Comparison of ENCODE assay signal across 14 cellular contexts in the genomic region with DNA sequence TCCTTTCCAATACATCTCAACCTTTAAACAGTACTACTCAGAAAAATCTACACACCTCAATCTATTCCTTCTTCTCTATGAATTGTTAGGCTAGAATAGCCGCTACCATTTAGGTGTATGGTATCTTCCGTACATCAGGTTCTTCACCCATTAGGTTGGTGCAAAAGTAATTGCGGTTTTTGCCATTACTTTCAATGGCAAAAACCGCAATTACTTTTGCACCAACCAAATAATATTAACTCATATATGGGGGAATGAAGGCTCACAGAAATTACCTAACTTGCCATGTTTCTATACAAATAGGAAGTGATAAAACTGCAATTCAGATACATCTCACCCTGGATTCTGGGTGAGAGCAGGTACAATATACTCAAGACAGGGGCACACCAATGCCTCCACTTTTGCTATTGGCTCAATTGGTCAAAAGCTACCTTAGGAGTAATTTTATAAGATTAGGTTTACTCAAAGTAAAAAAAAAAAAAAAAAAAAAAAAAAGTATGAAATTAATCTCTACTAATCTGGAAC. TPM values are rescaled to one million over a fixed set of nuclear protein-coding genes. Genes with fewer than 3 reads are reported as not detected.
DNase-seq lines count a peak whose midpoint lies in the region; ATAC-seq and TF ChIP-seq lines count a peak whose summit lies in the region.
"Had no signal": no experiment of that assay in that cellular context is flagged by ENCODE, and none has a peak within 500 bp of the region (broad histone marks: within the 10 kb centered on the region; RNA-seq: fewer than 3 reads in every experiment).

No MANE protein-coding gene starts in this region.

- CTCF ChIA-PET in PC-3 (lab: Charles Lee) = interaction anchor here (0.6 kb wide), 1 partner anchor 62 kb away, joined by 3 read pairs; no protein-coding TSS in a partner anchor

- H3K27ac Mint-ChIP-seq in activated naive CD4-positive, alpha-beta T cell treated with anti-CD3 and anti-CD28 coated beads, Interleukin-2, amount 50 U/mL, for 24 hours = peak overlapping the region; percentile 96
- peak overlapping the region; percentile 86 for H3K27ac Mint-ChIP-seq in central memory CD8-positive, alpha-beta T cell (ENCODE audit: low read depth)
- H3K27ac Mint-ChIP-seq in endodermal cell = no peak overlapping the region
- H3K27ac Mint-ChIP-seq: mesothelial cell of epicardium had no signal

- no peaks in the 10 kb centered on the region for H3K36me3 Mint-ChIP-seq in activated naive CD4-positive, alpha-beta T cell treated with anti-CD3 and anti-CD28 coated beads, Interleukin-2, amount 50 U/mL, for 24 hours
- H3K36me3 Mint-ChIP-seq in central memory CD8-positive, alpha-beta T cell (ENCODE audit: insufficient read depth) = peaks cover 9% of the 10 kb centered on the region
- H3K36me3 Mint-ChIP-seq in endodermal cell (ENCODE audit: low read depth) = no peaks in the 10 kb centered on the region
- H3K36me3 Mint-ChIP-seq: mesothelial cell of epicardium had no signal

- H3F3A ChIP-seq in PC-3 (ENCODE audit: low read length, unreplicated experiment) = peaks cover 6% of the 10 kb centered on the region

- no peak for TF ChIP-seq EP300 in transverse colon (IDR thresholded peaks at IDR 0.05; ENCODE audit: low read depth)

- WGBS in transverse colon (ENCODE audit: low coverage in 1 of 2), 2 donors = 90 to 92% methylated on average over 2 to 4 of the region's 4 CpGs
- WGBS in endodermal cell (ENCODE audit: insufficient coverage in 1 of 2, insufficient read length in 1 of 2), 2 experiments = 95 to 100% methylated on average over 1 to 4 of the region's 4 CpGs

- no peak for TF ChIP-seq CTCF in PC-3 (conservative IDR thresholded peaks at IDR 0.05; ENCODE audit: low read depth, low read length)
- TF ChIP-seq CTCF in transverse colon (IDR thresholded peaks at IDR 0.05) = no peak
- TF ChIP-seq CTCF in endodermal cell (conservative IDR thresholded peaks at IDR 0.05) = no peak
- TF ChIP-seq CTCF in GM13977 (IDR thresholded peaks at IDR 0.05; ENCODE audit: extremely low read depth, insufficient read depth, missing control alignments) = no peak

- POLR2A ChIA-PET in PC-3 (lab: Charles Lee; ENCODE audit: unreplicated experiment) = no interaction called here

- H3K9me3 Mint-ChIP-seq in activated naive CD4-positive, alpha-beta T cell treated with anti-CD3 and anti-CD28 coated beads, Interleukin-2, amount 50 U/mL, for 24 hours = no peaks in the 10 kb centered on the region
- H3K9me3 Mint-ChIP-seq in central memory CD8-positive, alpha-beta T cell = no peaks in the 10 kb centered on the region
- no peaks in the 10 kb centered on the region for H3K9me3 Mint-ChIP-seq in endodermal cell
- H3K9me3 Mint-ChIP-seq: mesothelial cell of epicardium had no signal

- in situ Hi-C loops in transverse colon (cut with MboI; ENCODE audit: low pct_ligation_motif_present in 1 of 4, low pct_unique_long_range_greater_than_20kb in 1 of 4, low sequenced_read_pairs in 3 of 4) (loop anchor here in 3 of 4 donors (25.0 kb wide), 2 partner anchors 135 to 260 kb away; no protein-coding TSS in a partner anchor), GM13977 (cut with MboI; ENCODE audit: low pct_unique_long_range_greater_than_20kb, low sequenced_read_pairs, unreplicated experiment) (no loop called here)

- H3K27me3 ChIP-seq in PC-3 (ENCODE audit: low read length) (no peaks in the 10 kb centered on the region), transverse colon (no peaks in the 10 kb centered on the region), endodermal cell (ENCODE audit: control insufficient read depth, insufficient read depth, low read length, poor library complexity, severe bottlenecking) (no peaks in the 10 kb centered on the region)
- H3K27me3 ChIP-seq: ovary had no signal

- H3K36me3 ChIP-seq in PC-3 (ENCODE audit: low read depth, low read length) (no peaks in the 10 kb centered on the region), transverse colon (no peaks in the 10 kb centered on the region), endodermal cell (ENCODE audit: control insufficient read depth, insufficient read depth, low read length) (no peaks in the 10 kb centered on the region)
- H3K36me3 ChIP-seq: ovary, thoracic aorta had no signal

- H3K27me3 Mint-ChIP-seq in activated naive CD4-positive, alpha-beta T cell treated with anti-CD3 and anti-CD28 coated beads, Interleukin-2, amount 50 U/mL, for 24 hours = no peaks in the 10 kb centered on the region
- H3K27me3 Mint-ChIP-seq in central memory CD8-positive, alpha-beta T cell = no peaks in the 10 kb centered on the region
- no peaks in the 10 kb centered on the region for H3K27me3 Mint-ChIP-seq in endodermal cell (ENCODE audit: insufficient read depth)

- H3K9me2 ChIP-seq in PC-3 (replicated peaks; ENCODE audit: low read length) = no peaks in the 10 kb centered on the region

- H3K9me3 ChIP-seq in PC-3 (ENCODE audit: low read length) = no peaks in the 10 kb centered on the region
- H3K9me3 ChIP-seq in transverse colon = no peaks in the 10 kb centered on the region
- no peaks in the 10 kb centered on the region for H3K9me3 ChIP-seq in endodermal cell (ENCODE audit: control insufficient read depth, low read length)
- H3K9me3 ChIP-seq: ovary, thoracic aorta had no signal

- DNase-seq in activated naive CD4-positive, alpha-beta T cell treated with anti-CD3 and anti-CD28 coated beads, Interleukin-2, amount 50 U/mL, for 16 hours = no peak
- DNase-seq in PC-3 (no peak), transverse colon (no peak), endodermal cell (no peak), GM13977 (ENCODE audit: low spot score) (no peak)
- DNase-seq in central memory CD8-positive, alpha-beta T cell (ENCODE audit: low spot score in 2 of 2) = no peak
- DNase-seq: DMS79 treated with DMSO at 0.1 percent for 48 hours, NCI-H2171 had no signal

- peak overlapping the region; percentile 76 for H3K4me3 Mint-ChIP-seq in activated naive CD4-positive, alpha-beta T cell treated with anti-CD3 and anti-CD28 coated beads, Interleukin-2, amount 50 U/mL, for 24 hours
- H3K4me3 Mint-ChIP-seq in central memory CD8-positive, alpha-beta T cell = no peak overlapping the region
- H3K4me3 Mint-ChIP-seq in endodermal cell = no peak overlapping the region
- H3K4me3 Mint-ChIP-seq: mesothelial cell of epicardium had no signal

- H3K27ac ChIP-seq in PC-3 (ENCODE audit: low read length) (peak overlapping the region; percentile 92; the same call in 1 of the 2 replicates), transverse colon (peak overlapping the region; percentile 23 to 68 (median 38)), endodermal cell (ENCODE audit: low read depth, low read length) (no peak overlapping the region)
- H3K27ac ChIP-seq: SK-N-MC, thoracic aorta had no signal

- H3K79me2 ChIP-seq in PC-3 (ENCODE audit: low read length) = no peaks in the 10 kb centered on the region

- ATAC-seq in PC-3 = no peak
- ATAC-seq in central memory CD8-positive, alpha-beta T cell (replicated peaks; ENCODE audit: extremely low read depth, poor library complexity, severe bottlenecking) = no peak
- no peak for ATAC-seq in HG03520 (IDR thresholded peaks at IDR 0.05; ENCODE audit: unreplicated experiment)

- peaks cover 86% of the 10 kb centered on the region for H3K4me1 Mint-ChIP-seq in activated naive CD4-positive, alpha-beta T cell treated with anti-CD3 and anti-CD28 coated beads, Interleukin-2, amount 50 U/mL, for 24 hours
- H3K4me1 Mint-ChIP-seq in central memory CD8-positive, alpha-beta T cell = peaks cover 37% of the 10 kb centered on the region
- peaks cover 29% of the 10 kb centered on the region for H3K4me1 Mint-ChIP-seq in endodermal cell

- intact Hi-C loops in PC-3 (cut with micrococcal nuclease) = loop anchor here (2.0 kb wide), 3 partner anchors 37 to 271 kb away; a partner anchor contains a TSS
- intact Hi-C loops in transverse colon (cut with DNase I; ENCODE audit: low total_unique reads) = loop anchor here (5.0 kb wide), 1 partner anchor 140 kb away; no protein-coding TSS in a partner anchor

- no peak overlapping the region for H2AFZ ChIP-seq in PC-3 (ENCODE audit: low read length)

- H4K20me1 ChIP-seq in PC-3 (ENCODE audit: low read length) = no peaks in the 10 kb centered on the region

- TSS peak; percentile 39 for BruUV-seq in PC-3 (replicated peaks; lab: Mats Ljungman, UMichigan)

- peak overlapping the region; percentile 83; the same call in 1 of the 2 replicates for H3K4me2 ChIP-seq in PC-3 (ENCODE audit: low read length)

- H3K4me3 ChIP-seq in PC-3 (ENCODE audit: low read length) (no peak overlapping the region), transverse colon (no peak overlapping the region), endodermal cell (ENCODE audit: low read length) (no peak overlapping the region)
- H3K4me3 ChIP-seq: ovary, SK-N-MC, thoracic aorta had no signal

- TF ChIP-seq POLR2A in transverse colon (IDR thresholded peaks at IDR 0.05) = no peak

- H3K4me1 ChIP-seq in PC-3 (ENCODE audit: insufficient read depth, low read length) = peaks cover 55% of the 10 kb centered on the region
- peaks cover 0 to 33% (median 1%) of the 10 kb centered on the region in 4 donors for H3K4me1 ChIP-seq in transverse colon
- peaks cover 17% of the 10 kb centered on the region for H3K4me1 ChIP-seq in endodermal cell (ENCODE audit: control insufficient read depth, insufficient read depth, low read length)

- H3K9ac ChIP-seq in PC-3 (ENCODE audit: low read length) = no peak overlapping the region
- no peak overlapping the region for H3K9ac ChIP-seq in endodermal cell (ENCODE audit: extremely low read depth, low read length, poor library complexity, severe bottlenecking)

RNA-seq across cellular contexts. Expression of a gene that starts 37.7 kb away (rescaled TPM):
- 4.1 and 5.9 TPM in 2 replicates for total RNA-seq in PC-3 (2014; rRNA removed)
- total RNA-seq in transverse colon = 10 to 100 TPM in 2 of 4 donors, 1 to 10 TPM in 2; 5.2 to 21.8 (median 13.0) TPM
- 10 to 100 TPM; 14.3 to 17.7 TPM for total RNA-seq in endodermal cell
- 4.1 TPM for polyA plus RNA-seq in endodermal cell (2013, experiment 1 of 2)
- 4.5 TPM for polyA plus RNA-seq in endodermal cell (2013, experiment 2 of 2)
